9 cellular contexts compared by ENCODE assay signal in the genomic region with DNA sequence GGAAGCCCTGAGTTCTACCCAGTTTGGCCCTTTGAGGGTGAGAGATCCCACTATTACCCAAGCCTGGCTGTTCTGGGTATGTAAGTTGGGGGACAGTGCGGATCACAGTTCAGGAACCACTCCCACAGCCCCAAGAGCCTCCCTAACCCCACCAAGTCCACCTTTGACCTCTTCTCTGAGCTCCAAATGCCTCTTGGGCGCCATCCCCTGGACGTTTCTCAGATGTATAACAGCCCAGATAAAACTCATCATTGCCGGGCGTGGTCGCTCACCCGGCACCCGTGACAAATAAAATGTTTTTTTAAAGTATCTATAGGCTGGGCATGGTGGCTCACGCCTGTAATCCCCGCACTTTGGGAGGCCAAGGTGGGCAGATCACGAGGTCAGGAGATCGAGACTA. TPM values are rescaled to one million over a fixed set of nuclear protein-coding genes. Genes with fewer than 3 reads are reported as not detected.
DNase-seq lines count a peak whose midpoint lies in the region; ATAC-seq, FAIRE-seq and TF ChIP-seq lines count a peak whose summit lies in the region.
"Not testable (repeated sequence)": the region's sequence is repeated elsewhere in the genome, so short reads cannot be mapped to it uniquely, and the experiment has no call there.
"Had no signal": no experiment of that assay in that cellular context is flagged by ENCODE, and none has a peak within 500 bp of the region (broad histone marks: within the 10 kb centered on the region; RNA-seq: fewer than 3 reads in every experiment).

No MANE protein-coding gene starts in this region.

- H3K4me3 Mint-ChIP-seq in activated T-helper 17 cell treated with anti-CD3 and anti-CD28 coated beads, Interleukin-2, amount 50 U/mL, for 72 hours; stimulated activated naive CD8-positive, alpha-beta T cell treated with anti-CD3 and anti-CD28 coated beads, Interleukin-15, amount 100 ng/mL, for 72 hours: not testable (repeated sequence)

- H3K4me3 ChIP-seq in RWPE2 (ENCODE audit: severe bottlenecking); mucosa of descending colon: not testable (repeated sequence)

- not testable (repeated sequence) for H3K9me3 Mint-ChIP-seq in activated T-helper 17 cell treated with anti-CD3 and anti-CD28 coated beads, Interleukin-2, amount 50 U/mL, for 72 hours; stimulated activated naive CD8-positive, alpha-beta T cell treated with anti-CD3 and anti-CD28 coated beads, Interleukin-15, amount 100 ng/mL, for 72 hours

- H3K4me1 Mint-ChIP-seq in activated T-helper 17 cell treated with anti-CD3 and anti-CD28 coated beads, Interleukin-2, amount 50 U/mL, for 72 hours; stimulated activated naive CD8-positive, alpha-beta T cell treated with anti-CD3 and anti-CD28 coated beads, Interleukin-15, amount 100 ng/mL, for 72 hours: not testable (repeated sequence)

- peak; percentile 83 for FAIRE-seq in GM12891 (lab: Jason Lieb, UNC)

- not testable (repeated sequence) for H3K27me3 ChIP-seq in RWPE2 (ENCODE audit: insufficient read depth, poor library complexity, severe bottlenecking)

- H3K36me3 Mint-ChIP-seq in activated T-helper 17 cell treated with anti-CD3 and anti-CD28 coated beads, Interleukin-2, amount 50 U/mL, for 72 hours (ENCODE audit: low read depth) = not testable (repeated sequence)

- not testable (repeated sequence) for H3K36me3 ChIP-seq in RWPE2 (ENCODE audit: low read depth); mucosa of descending colon (ENCODE audit: low read depth)

- not testable (repeated sequence) for DNase-seq in GM12891 (ENCODE audit: insufficient read length, low spot score); RWPE2 (ENCODE audit: low spot score); Right ventricle myocardium superior; mucosa of descending colon; stimulated activated naive CD8-positive, alpha-beta T cell treated with anti-CD3 and anti-CD28 coated beads, Interleukin-15, amount 100 ng/mL, for 72 hours

- ATAC-seq in GM21381 (IDR thresholded peaks at IDR 0.05; ENCODE audit: unreplicated experiment) (peak; percentile 57), HG02943 (IDR thresholded peaks at IDR 0.05; ENCODE audit: low read depth, unreplicated experiment) (peak; percentile 59), RWPE2 (ENCODE audit: low read depth) (0 out of 3 replicates have a peak, but pooled peaks have one; percentile 51), Right ventricle myocardium superior (ENCODE audit: poor library complexity) (peak; percentile 57), mucosa of descending colon (peak; percentile 88)
- ATAC-seq in activated T-helper 17 cell treated with anti-CD3 and anti-CD28 coated beads, Interleukin-2, amount 50 U/mL, for 72 hours (replicated peaks) = peak; percentile 95
- ATAC-seq in stimulated activated naive CD8-positive, alpha-beta T cell treated with anti-CD3 and anti-CD28 coated beads, Interleukin-15, amount 100 ng/mL, for 72 hours = peak; percentile 93

- H3K27me3 Mint-ChIP-seq in activated T-helper 17 cell treated with anti-CD3 and anti-CD28 coated beads, Interleukin-2, amount 50 U/mL, for 72 hours; stimulated activated naive CD8-positive, alpha-beta T cell treated with anti-CD3 and anti-CD28 coated beads, Interleukin-15, amount 100 ng/mL, for 72 hours: not testable (repeated sequence)

- not testable (repeated sequence) for H3K9me3 ChIP-seq in RWPE2 (ENCODE audit: severe bottlenecking); mucosa of descending colon

- not testable (repeated sequence) for H3K27ac Mint-ChIP-seq in activated T-helper 17 cell treated with anti-CD3 and anti-CD28 coated beads, Interleukin-2, amount 50 U/mL, for 72 hours; stimulated activated naive CD8-positive, alpha-beta T cell treated with anti-CD3 and anti-CD28 coated beads, Interleukin-15, amount 100 ng/mL, for 72 hours

- not testable (repeated sequence) for TF ChIP-seq CTCF in RWPE2 (IDR thresholded peaks at IDR 0.05; ENCODE audit: poor library complexity, severe bottlenecking); mucosa of descending colon (IDR thresholded peaks at IDR 0.05)

- not testable (repeated sequence) for TF ChIP-seq POLR2A in GM12891 (IDR thresholded peaks at IDR 0.05; ENCODE audit: low read depth, low read length)

- H3K27ac ChIP-seq in RWPE2 (ENCODE audit: poor library complexity, severe bottlenecking) = not testable (repeated sequence)

- intact Hi-C loops in Right ventricle myocardium superior (cut with DNase I); mucosa of descending colon (cut with DNase I, micrococcal nuclease): not testable (repeated sequence)

- not testable (repeated sequence) for H3K4me1 ChIP-seq in RWPE2 (ENCODE audit: insufficient read depth, poor library complexity, severe bottlenecking); mucosa of descending colon (ENCODE audit: low read depth)

RNA-seq across cellular contexts. Expression of gene GRAP, which starts 8.7 kb away (rescaled TPM):
- 20.8 TPM for polyA plus RNA-seq in GM12891 (2012; ENCODE audit: low read depth, missing spikeins)
- 10 to 100 TPM; 13.1 to 14.4 TPM for total RNA-seq in activated T-helper 17 cell treated with anti-CD3 and anti-CD28 coated beads, Interleukin-2, amount 50 U/mL, for 72 hours
- total RNA-seq in Right ventricle myocardium superior = 2.0 TPM
- 1 to 10 TPM; 1.2 to 2.5 (median 1.8) TPM for total RNA-seq in mucosa of descending colon
- total RNA-seq: mammary epithelial cell had no signal
- polyA plus RNA-seq: mammary epithelial cell had no signal

RNA-seq across cellular contexts. Expression of gene FAM83G, which starts 50.9 kb away (rescaled TPM):
- polyA plus RNA-seq in GM12891 (2012; ENCODE audit: low read depth, missing spikeins) = 3.9 TPM
- 10 to 100 TPM; 15.9 to 22.6 TPM for total RNA-seq in activated T-helper 17 cell treated with anti-CD3 and anti-CD28 coated beads, Interleukin-2, amount 50 U/mL, for 72 hours
- total RNA-seq in Right ventricle myocardium superior (1.9 TPM), mucosa of descending colon (10 to 100 TPM; 18.9 to 40.4 (median 29.1) TPM)
